ENCODE assay signal across 1 cellular context in genomic region chr5:54022156-54022685, GRCh38.
TF ChIP-seq lines count a peak whose summit lies in the region.

No MANE protein-coding gene starts in this region.

TF ChIP-seq in H1, 55 proteins besides CTCF, POLR2A, EP300 and RAD21:
- TF ChIP-seq CBX8 (IDR thresholded peaks at IDR 0.05; ENCODE audit: borderline replicate concordance, low read depth, low read length) (no peak), GABPA (IDR thresholded peaks at IDR 0.05; ENCODE audit: borderline replicate concordance, insufficient read depth, low read length) (no peak), RNF2 (IDR thresholded peaks at IDR 0.05; ENCODE audit: borderline replicate concordance, low read depth, low read length, missing control alignments, poor library complexity, severe bottlenecking) (no peak), CBX5 (IDR thresholded peaks at IDR 0.05; ENCODE audit: low read depth, low read length) (no peak), SRF (IDR thresholded peaks at IDR 0.05; ENCODE audit: low read depth, low read length) (no peak), PHF8 (conservative IDR thresholded peaks at IDR 0.05; ENCODE audit: low read depth, low read length) (no peak), TAF1 (IDR thresholded peaks at IDR 0.05; ENCODE audit: low read depth, low read length) (no peak)
